28 cellular contexts compared by ENCODE assay signal in the genomic region with DNA sequence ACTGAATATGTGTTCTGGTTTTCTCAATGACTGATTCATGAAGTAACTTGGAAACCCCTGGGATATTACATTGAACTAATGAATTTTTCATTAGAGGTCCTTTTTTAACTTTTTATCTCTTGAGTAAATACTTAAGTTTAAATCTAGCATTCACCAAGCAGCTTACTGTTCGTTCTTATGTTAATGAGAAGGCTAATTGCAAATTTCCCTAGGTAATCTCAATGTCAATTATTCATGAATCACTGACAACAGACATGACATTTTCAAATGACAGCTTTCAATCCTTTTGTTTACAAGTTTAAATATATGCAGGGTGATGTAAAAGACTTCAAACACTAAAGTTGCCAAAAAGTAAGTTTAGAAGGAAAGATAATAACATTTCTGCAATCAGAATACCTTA.
"Had no signal": no experiment of that assay in that cellular context is flagged by ENCODE, and none has a peak within 500 bp of the region (broad histone marks: within the 10 kb centered on the region; RNA-seq: fewer than 3 reads in every experiment).

No MANE protein-coding gene starts in this region.

- H3K9me3 Mint-ChIP-seq: activated CD4-positive, alpha-beta T cell treated with anti-CD3 and anti-CD28 coated beads, Interleukin-2, amount 10 ng/mL, durations not matched to agents 7 days and 5 days; activated naive CD4-positive, alpha-beta T cell treated with anti-CD3 and anti-CD28 coated beads, Interleukin-2, amount 50 U/mL, for 24 hours had no signal

- H3K4me3 Mint-ChIP-seq: activated CD4-positive, alpha-beta T cell treated with anti-CD3 and anti-CD28 coated beads, Interleukin-2, amount 10 ng/mL, durations not matched to agents 7 days and 5 days; activated CD8-positive, alpha-beta T cell treated with anti-CD3 and anti-CD28 coated beads for 36 hours; activated naive CD4-positive, alpha-beta T cell treated with anti-CD3 and anti-CD28 coated beads for 36 hours; activated naive CD4-positive, alpha-beta T cell treated with anti-CD3 and anti-CD28 coated beads, Interleukin-2, amount 50 U/mL, for 24 hours; activated naive CD8-positive, alpha-beta T cell treated with anti-CD3 and anti-CD28 coated beads for 36 hours; activated T-cell treated with anti-CD3 and anti-CD28 coated beads, Interleukin-2, amount 50 U/mL, for 4 hours; activated T-helper 17 cell treated with anti-CD3 and anti-CD28 coated beads, Interleukin-2, amount 50 U/mL, for 72 hours; central memory CD8-positive, alpha-beta T cell; effector memory CD8-positive, alpha-beta T cell had no signal

- H3K36me3 Mint-ChIP-seq: activated naive CD4-positive, alpha-beta T cell treated with anti-CD3 and anti-CD28 coated beads, Interleukin-2, amount 50 U/mL, for 24 hours; activated naive CD8-positive, alpha-beta T cell treated with anti-CD3 and anti-CD28 coated beads for 36 hours had no signal

- DNase-seq: activated CD4-positive, alpha-beta T cell treated with anti-CD3 and anti-CD28 coated beads for 1 hour; activated CD4-positive, alpha-beta T cell treated with anti-CD3 and anti-CD28 coated beads for 4 hours; activated CD4-positive, alpha-beta T cell treated with anti-CD3 and anti-CD28 coated beads, Interleukin-2, amount 10 ng/mL, durations not matched to agents 7 days and 5 days; activated CD4-positive, alpha-beta T cell treated with anti-CD3 and anti-CD28 coated beads, Interleukin-2, amount 50 U/mL, for 48 hours; activated CD8-positive, alpha-beta memory T cell treated with anti-CD3 and anti-CD28 coated beads for 24 hours; activated CD8-positive, alpha-beta T cell treated with anti-CD3 and anti-CD28 coated beads for 36 hours; activated effector memory CD4-positive, alpha-beta T cell treated with Interleukin-2 at 50 U/mL for 16 hours; activated gamma-delta T cell treated with Interleukin-2 at 50 U/mL for 16 hours; activated naive CD4-positive, alpha-beta T cell treated with anti-CD3 and anti-CD28 coated beads for 36 hours; activated naive CD8-positive, alpha-beta T cell treated with anti-CD3 and anti-CD28 coated beads for 36 hours; activated T-cell treated with anti-CD3 and anti-CD28 coated beads, Interleukin-2, amount 50 U/mL, for 4 hours; amniotic stem cell; anterior cingulate cortex; brain microvascular endothelial cell; cortex of kidney; dermis blood vessel endothelial cell; effector CD4-positive, alpha-beta T cell; effector memory CD8-positive, alpha-beta T cell; erythroblast; foreskin keratinocyte; gastrocnemius medialis; glutamatergic neuron; heart left ventricle; T-helper 2 cell had no signal

- H3K27ac ChIP-seq: brain microvascular endothelial cell, esophagus muscularis mucosa, foreskin keratinocyte, gastrocnemius medialis, heart left ventricle had no signal

- H3K27ac Mint-ChIP-seq: activated CD4-positive, alpha-beta T cell treated with anti-CD3 and anti-CD28 coated beads, Interleukin-2, amount 10 ng/mL, durations not matched to agents 7 days and 5 days; activated CD8-positive, alpha-beta T cell treated with anti-CD3 and anti-CD28 coated beads for 36 hours; activated naive CD4-positive, alpha-beta T cell treated with anti-CD3 and anti-CD28 coated beads for 36 hours; activated naive CD4-positive, alpha-beta T cell treated with anti-CD3 and anti-CD28 coated beads, Interleukin-2, amount 50 U/mL, for 24 hours; activated naive CD8-positive, alpha-beta T cell treated with anti-CD3 and anti-CD28 coated beads for 36 hours; activated T-helper 17 cell treated with anti-CD3 and anti-CD28 coated beads, Interleukin-2, amount 50 U/mL, for 72 hours; effector memory CD8-positive, alpha-beta T cell had no signal

- H3K36me3 ChIP-seq: brain microvascular endothelial cell, esophagus muscularis mucosa, gastrocnemius medialis, heart left ventricle had no signal

- H3K4me1 ChIP-seq: esophagus muscularis mucosa, foreskin keratinocyte, gastrocnemius medialis, heart left ventricle had no signal

- H3K27me3 ChIP-seq: brain microvascular endothelial cell, esophagus muscularis mucosa, foreskin keratinocyte, gastrocnemius medialis, heart left ventricle had no signal

- H3K4me3 ChIP-seq: esophagus muscularis mucosa, gastrocnemius medialis, heart left ventricle had no signal

- H3K4me1 Mint-ChIP-seq: activated CD4-positive, alpha-beta T cell treated with anti-CD3 and anti-CD28 coated beads, Interleukin-2, amount 10 ng/mL, durations not matched to agents 7 days and 5 days; activated naive CD4-positive, alpha-beta T cell treated with anti-CD3 and anti-CD28 coated beads, Interleukin-2, amount 50 U/mL, for 24 hours; activated naive CD8-positive, alpha-beta T cell treated with anti-CD3 and anti-CD28 coated beads for 36 hours; activated T-helper 17 cell treated with anti-CD3 and anti-CD28 coated beads, Interleukin-2, amount 50 U/mL, for 72 hours; central memory CD8-positive, alpha-beta T cell had no signal

- H3K27me3 Mint-ChIP-seq: activated CD4-positive, alpha-beta T cell treated with anti-CD3 and anti-CD28 coated beads, Interleukin-2, amount 10 ng/mL, durations not matched to agents 7 days and 5 days; activated CD8-positive, alpha-beta T cell treated with anti-CD3 and anti-CD28 coated beads for 36 hours; activated naive CD4-positive, alpha-beta T cell treated with anti-CD3 and anti-CD28 coated beads, Interleukin-2, amount 50 U/mL, for 24 hours; activated naive CD8-positive, alpha-beta T cell treated with anti-CD3 and anti-CD28 coated beads for 36 hours; activated T-helper 17 cell treated with anti-CD3 and anti-CD28 coated beads, Interleukin-2, amount 50 U/mL, for 72 hours; central memory CD8-positive, alpha-beta T cell; effector memory CD8-positive, alpha-beta T cell had no signal

- H3K9me3 ChIP-seq: gastrocnemius medialis had no signal

- ATAC-seq: activated CD8-positive, alpha-beta T cell treated with anti-CD3 and anti-CD28 coated beads for 36 hours; activated T-cell treated with anti-CD3 and anti-CD28 coated beads, Interleukin-2, amount 50 U/mL, for 4 hours; activated T-helper 17 cell treated with anti-CD3 and anti-CD28 coated beads, Interleukin-2, amount 50 U/mL, for 72 hours; effector memory CD8-positive, alpha-beta T cell; foreskin keratinocyte; gastrocnemius medialis; heart left ventricle had no signal
